ENCODE assay signal across 27 cellular contexts in the genomic region with DNA sequence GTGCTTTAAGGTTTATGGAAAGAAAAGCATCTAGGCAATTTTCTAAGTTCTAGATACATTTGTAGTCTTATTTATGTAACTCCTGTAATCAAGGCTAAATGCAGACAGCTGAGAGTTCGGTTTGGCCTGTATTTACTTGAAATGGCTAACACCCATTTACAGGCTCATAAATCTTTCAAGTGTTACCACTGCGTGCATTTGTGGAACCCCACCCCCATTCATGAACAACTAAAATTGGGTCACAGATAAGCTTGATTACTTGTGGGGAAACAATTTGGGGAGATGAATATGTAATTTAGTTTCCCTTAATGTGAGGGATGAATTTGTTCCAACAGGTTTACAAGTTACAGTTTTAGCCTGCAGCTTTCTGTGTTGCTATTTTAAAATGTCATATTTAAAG.
DNase-seq lines count a peak whose midpoint lies in the region; ATAC-seq and TF ChIP-seq lines count a peak whose summit lies in the region.
"Had no signal": no experiment of that assay in that cellular context is flagged by ENCODE, and none has a peak within 500 bp of the region (broad histone marks: within the 10 kb centered on the region; RNA-seq: fewer than 3 reads in every experiment).

No MANE protein-coding gene starts in this region.

- H3K27me3 ChIP-seq in psoas muscle (ENCODE audit: insufficient read depth in 3 of 3, low read length in 2 of 3) (no peaks in the 10 kb centered on the region), left ventricle myocardium inferior (ENCODE audit: low read depth) (no peaks in the 10 kb centered on the region)
- H3K27me3 ChIP-seq: BLaER1 treated with 17β-estradiol and CSF1 and Interleukin-3, amounts not matched to agents 10 nM and 100 nM; dorsolateral prefrontal cortex; tibial nerve had no signal

- no peaks in the 10 kb centered on the region for H3K9me3 ChIP-seq in psoas muscle
- H3K9me3 ChIP-seq in left ventricle myocardium inferior (replicated peaks), result no peaks in the 10 kb centered on the region
- H3K9me3 ChIP-seq: BLaER1 treated with 17β-estradiol and CSF1 and Interleukin-3, amounts not matched to agents 10 nM and 100 nM; tibial nerve had no signal

- 0 out of 2 replicates have a peak overlapping the region, but pooled peaks have one; percentile 36 for H3K27ac Mint-ChIP-seq in WTC11
- H3K27ac Mint-ChIP-seq: activated B cell treated with CpG ODN at 0.5 μM for 24 hours; activated CD8-positive, alpha-beta memory T cell treated with anti-CD3 and anti-CD28 coated beads, Interleukin-2, amount 10 ng/mL, durations not matched to agents 7 days and 5 days; activated naive CD8-positive, alpha-beta T cell treated with anti-CD3 and anti-CD28 coated beads, Interleukin-2, amount 50 U/mL, for 24 hours; immature natural killer cell; naive thymus-derived CD4-positive, alpha-beta T cell had no signal

- WGBS in psoas muscle, 3 donors, result 17 to 60% (median 20%) methylated on average over 2 of the region's 2 CpGs

- DNase-seq in DMS79 treated with DMSO at 0.1 percent for 48 hours (lab: John Stamatoyannopoulos, UW), result peak; percentile 17
- DNase-seq in NCI-H1105 (lab: John Stamatoyannopoulos, UW), result peak; percentile 28
- no peak for DNase-seq in WTC11 (ENCODE audit: low spot score)
- no peak for DNase-seq in psoas muscle
- DNase-seq in left ventricle myocardium inferior, result no peak
- DNase-seq in mucosa of gallbladder (ENCODE audit: low spot score), result no peak
- DNase-seq: activated B cell treated with CpG ODN at 0.5 μM for 24 hours; activated CD4-positive, alpha-beta T cell treated with anti-CD3 and anti-CD28 coated beads, Interleukin-2, amount 50 U/mL, for 1 hour; activated CD8-positive, alpha-beta memory T cell treated with anti-CD3 and anti-CD28 coated beads, Interleukin-2, amount 10 ng/mL, durations not matched to agents 7 days and 5 days; activated naive CD8-positive, alpha-beta T cell treated with anti-CD3 and anti-CD28 coated beads, Interleukin-2, amount 50 U/mL, for 24 hours; activated T-cell treated with anti-CD3 and anti-CD28 coated beads, Interleukin-2, amount 50 U/mL, for 48 hours; dorsolateral prefrontal cortex; GM23248; hypothalamus; immature natural killer cell; naive thymus-derived CD4-positive, alpha-beta T cell; NCI-H146; NCI-H2171; NCI-H510A; SIG-M5 had no signal

- H3K4me1 ChIP-seq in psoas muscle, result peaks cover 58% of the 10 kb centered on the region
- no peaks in the 10 kb centered on the region for H3K4me1 ChIP-seq in left ventricle myocardium inferior
- H3K4me1 ChIP-seq: BLaER1 treated with 17β-estradiol and CSF1 and Interleukin-3, amounts not matched to agents 10 nM and 100 nM had no signal

- peaks cover 22% of the 10 kb centered on the region for H3K4me1 Mint-ChIP-seq in WTC11
- H3K4me1 Mint-ChIP-seq: activated B cell treated with CpG ODN at 0.5 μM for 24 hours; activated CD8-positive, alpha-beta memory T cell treated with anti-CD3 and anti-CD28 coated beads, Interleukin-2, amount 10 ng/mL, durations not matched to agents 7 days and 5 days; activated naive CD8-positive, alpha-beta T cell treated with anti-CD3 and anti-CD28 coated beads, Interleukin-2, amount 50 U/mL, for 24 hours; central memory CD8-positive, alpha-beta T cell; immature natural killer cell; naive thymus-derived CD4-positive, alpha-beta T cell had no signal

- H3K36me3 Mint-ChIP-seq in WTC11, result no peaks in the 10 kb centered on the region
- H3K36me3 Mint-ChIP-seq: activated CD8-positive, alpha-beta memory T cell treated with anti-CD3 and anti-CD28 coated beads, Interleukin-2, amount 10 ng/mL, durations not matched to agents 7 days and 5 days; immature natural killer cell; naive thymus-derived CD4-positive, alpha-beta T cell had no signal

- TF ChIP-seq CTCF in WTC11 (IDR thresholded peaks at IDR 0.05) (no peak), psoas muscle (IDR thresholded peaks at IDR 0.05) (no peak), left ventricle myocardium inferior (IDR thresholded peaks at IDR 0.05; ENCODE audit: borderline replicate concordance) (no peak)

- no peak overlapping the region for H3K4me3 ChIP-seq in psoas muscle
- no peak overlapping the region for H3K4me3 ChIP-seq in left ventricle myocardium inferior
- H3K4me3 ChIP-seq: BLaER1 treated with 17β-estradiol and CSF1 and Interleukin-3, amounts not matched to agents 10 nM and 100 nM; dorsolateral prefrontal cortex; GM12878; GM23248; tibial nerve had no signal

- H3K4me3 Mint-ChIP-seq in WTC11, result no peak overlapping the region
- H3K4me3 Mint-ChIP-seq: activated B cell treated with CpG ODN at 0.5 μM for 24 hours; activated CD8-positive, alpha-beta memory T cell treated with anti-CD3 and anti-CD28 coated beads, Interleukin-2, amount 10 ng/mL, durations not matched to agents 7 days and 5 days; activated naive CD8-positive, alpha-beta T cell treated with anti-CD3 and anti-CD28 coated beads, Interleukin-2, amount 50 U/mL, for 24 hours; central memory CD8-positive, alpha-beta T cell; immature natural killer cell; naive thymus-derived CD4-positive, alpha-beta T cell had no signal

- ATAC-seq in WTC11 (no peak), psoas muscle (no peak), GM19035 (IDR thresholded peaks at IDR 0.05; ENCODE audit: unreplicated experiment) (no peak)
- ATAC-seq: activated CD8-positive, alpha-beta memory T cell treated with anti-CD3 and anti-CD28 coated beads, Interleukin-2, amount 10 ng/mL, durations not matched to agents 7 days and 5 days; activated naive CD8-positive, alpha-beta T cell treated with anti-CD3 and anti-CD28 coated beads, Interleukin-2, amount 50 U/mL, for 24 hours; GM12878; HepG2; left lobe of liver; naive thymus-derived CD4-positive, alpha-beta T cell had no signal

- POLR2A ChIA-PET in WTC11 (lab: Charles Lee), result no interaction called here

- CTCF ChIA-PET in WTC11 (lab: Charles Lee), result no interaction called here

- H3K9me3 Mint-ChIP-seq in WTC11, result no peaks in the 10 kb centered on the region
- H3K9me3 Mint-ChIP-seq: activated B cell treated with CpG ODN at 0.5 μM for 24 hours; activated naive CD8-positive, alpha-beta T cell treated with anti-CD3 and anti-CD28 coated beads, Interleukin-2, amount 50 U/mL, for 24 hours; central memory CD8-positive, alpha-beta T cell; immature natural killer cell; naive thymus-derived CD4-positive, alpha-beta T cell had no signal

- no peaks in the 10 kb centered on the region for H3K27me3 Mint-ChIP-seq in WTC11 (ENCODE audit: low read depth)

- intact Hi-C loops in psoas muscle (cut with DNase I), result no loop called here
- intact Hi-C loops in left ventricle myocardium inferior (cut with micrococcal nuclease), result no loop called here

- H3K36me3 ChIP-seq in psoas muscle (ENCODE audit: insufficient read depth in 1 of 2, low read depth in 1 of 2) (no peaks in the 10 kb centered on the region), left ventricle myocardium inferior (no peaks in the 10 kb centered on the region)
- H3K36me3 ChIP-seq: BLaER1 treated with 17β-estradiol and CSF1 and Interleukin-3, amounts not matched to agents 10 nM and 100 nM; tibial nerve had no signal

- H3K27ac ChIP-seq in psoas muscle (peak overlapping the region; percentile 23), left ventricle myocardium inferior (replicated peaks) (no peak overlapping the region)
- H3K27ac ChIP-seq: BLaER1 treated with 17β-estradiol and CSF1 and Interleukin-3, amounts not matched to agents 10 nM and 100 nM; dorsolateral prefrontal cortex; GM23248; tibial nerve had no signal

TF ChIP-seq in WTC11, 78 proteins besides CTCF, POLR2A, EP300 and RAD21:
- TF ChIP-seq FOXJ3 (CRISPR knock-in tag; IDR thresholded peaks at IDR 0.05; ENCODE audit: borderline replicate concordance) (no peak), ZNF138 (CRISPR knock-in tag; conservative IDR thresholded peaks at IDR 0.05) (no peak), ZNF396 (CRISPR knock-in tag; IDR thresholded peaks at IDR 0.05; ENCODE audit: borderline replicate concordance) (no peak), SOX15 (CRISPR knock-in tag; IDR thresholded peaks at IDR 0.05) (no peak), ELF4 (CRISPR knock-in tag; IDR thresholded peaks at IDR 0.05; ENCODE audit: low read depth) (no peak), TP53 (CRISPR knock-in tag; IDR thresholded peaks at IDR 0.05) (no peak), FOXK1 (CRISPR knock-in tag; IDR thresholded peaks at IDR 0.05) (no peak)
- TF ChIP-seq, protein P1, sequence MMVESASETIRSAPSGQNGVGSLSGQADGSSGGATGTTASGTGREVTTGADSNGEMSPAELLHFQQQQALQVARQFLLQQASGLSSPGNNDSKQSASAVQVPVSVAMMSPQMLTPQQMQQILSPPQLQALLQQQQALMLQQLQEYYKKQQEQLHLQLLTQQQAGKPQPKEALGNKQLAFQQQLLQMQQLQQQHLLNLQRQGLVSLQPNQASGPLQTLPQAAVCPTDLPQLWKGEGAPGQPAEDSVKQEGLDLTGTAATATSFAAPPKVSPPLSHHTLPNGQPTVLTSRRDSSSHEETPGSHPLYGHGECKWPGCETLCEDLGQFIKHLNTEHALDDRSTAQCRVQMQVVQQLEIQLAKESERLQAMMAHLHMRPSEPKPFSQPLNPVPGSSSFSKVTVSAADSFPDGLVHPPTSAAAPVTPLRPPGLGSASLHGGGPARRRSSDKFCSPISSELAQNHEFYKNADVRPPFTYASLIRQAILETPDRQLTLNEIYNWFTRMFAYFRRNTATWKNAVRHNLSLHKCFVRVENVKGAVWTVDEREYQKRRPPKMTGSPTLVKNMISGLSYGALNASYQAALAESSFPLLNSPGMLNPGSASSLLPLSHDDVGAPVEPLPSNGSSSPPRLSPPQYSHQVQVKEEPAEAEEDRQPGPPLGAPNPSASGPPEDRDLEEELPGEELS (CRISPR knock-in tag; IDR thresholded peaks at IDR 0.05), result no peak
- TF ChIP-seq, protein P2, sequence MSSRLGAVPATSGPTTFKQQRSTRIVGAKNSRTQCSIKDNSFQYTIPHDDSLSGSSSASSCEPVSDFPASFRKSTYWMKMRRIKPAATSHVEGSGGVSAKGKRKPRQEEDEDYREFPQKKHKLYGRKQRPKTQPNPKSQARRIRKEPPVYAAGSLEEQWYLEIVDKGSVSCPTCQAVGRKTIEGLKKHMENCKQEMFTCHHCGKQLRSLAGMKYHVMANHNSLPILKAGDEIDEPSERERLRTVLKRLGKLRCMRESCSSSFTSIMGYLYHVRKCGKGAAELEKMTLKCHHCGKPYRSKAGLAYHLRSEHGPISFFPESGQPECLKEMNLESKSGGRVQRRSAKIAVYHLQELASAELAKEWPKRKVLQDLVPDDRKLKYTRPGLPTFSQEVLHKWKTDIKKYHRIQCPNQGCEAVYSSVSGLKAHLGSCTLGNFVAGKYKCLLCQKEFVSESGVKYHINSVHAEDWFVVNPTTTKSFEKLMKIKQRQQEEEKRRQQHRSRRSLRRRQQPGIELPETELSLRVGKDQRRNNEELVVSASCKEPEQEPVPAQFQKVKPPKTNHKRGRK (CRISPR knock-in tag; IDR thresholded peaks at IDR 0.05; ENCODE audit: borderline replicate concordance), result no peak

Comparison
In these comparisons a context has a peak if more than half of its experiments do, and no peak if none do; other contexts are left out.
1. DNase-seq: peak in DMS79 treated with DMSO at 0.1 percent for 48 hours (single experiment) and NCI-H1105 (single experiment); none in WTC11 (single experiment), psoas muscle (0 of 2), left ventricle myocardium inferior (single experiment) and mucosa of gallbladder (single experiment).